1 cellular context compared by ENCODE assay signal in genomic region chr1:180505732-180506335, GRCh38.
TF ChIP-seq lines count a peak whose summit lies in the region.

No MANE protein-coding gene starts in this region.

TF ChIP-seq in K562, 482 proteins besides CTCF, POLR2A, EP300 and RAD21:
- TF ChIP-seq ZNF239 (CRISPR knock-in tag; IDR thresholded peaks at IDR 0.05), result no peak
- TF ChIP-seq, protein P1, sequence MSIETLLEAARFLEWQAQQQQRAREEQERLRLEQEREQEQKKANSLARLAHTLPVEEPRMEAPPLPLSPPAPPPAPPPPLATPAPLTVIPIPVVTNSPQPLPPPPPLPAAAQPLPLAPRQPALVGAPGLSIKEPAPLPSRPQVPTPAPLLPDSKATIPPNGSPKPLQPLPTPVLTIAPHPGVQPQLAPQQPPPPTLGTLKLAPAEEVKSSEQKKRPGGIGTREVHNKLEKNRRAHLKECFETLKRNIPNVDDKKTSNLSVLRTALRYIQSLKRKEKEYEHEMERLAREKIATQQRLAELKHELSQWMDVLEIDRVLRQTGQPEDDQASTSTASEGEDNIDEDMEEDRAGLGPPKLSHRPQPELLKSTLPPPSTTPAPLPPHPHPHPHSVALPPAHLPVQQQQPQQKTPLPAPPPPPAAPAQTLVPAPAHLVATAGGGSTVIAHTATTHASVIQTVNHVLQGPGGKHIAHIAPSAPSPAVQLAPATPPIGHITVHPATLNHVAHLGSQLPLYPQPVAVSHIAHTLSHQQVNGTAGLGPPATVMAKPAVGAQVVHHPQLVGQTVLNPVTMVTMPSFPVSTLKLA (conservative IDR thresholded peaks at IDR 0.05), result no peak
- TF ChIP-seq BCOR (IDR thresholded peaks at IDR 0.05), result no peak
- TF ChIP-seq POLR2B (IDR thresholded peaks at IDR 0.05; ENCODE audit: low read depth, partially characterized antibody), result no peak
- no peak for TF ChIP-seq ZNF124 (CRISPR knock-in tag; IDR thresholded peaks at IDR 0.05)
- no peak for TF ChIP-seq ID3 (CRISPR knock-in tag; IDR thresholded peaks at IDR 0.05)
- TF ChIP-seq ID3 (tag; IDR thresholded peaks at IDR 0.05), result no peak
- no peak for TF ChIP-seq MAFK (IDR thresholded peaks at IDR 0.05; ENCODE audit: low read length)
- peak; percentile 70 for TF ChIP-seq NFIC (IDR thresholded peaks at IDR 0.05)
- no peak for TF ChIP-seq ZNF589 (CRISPR knock-in tag; IDR thresholded peaks at IDR 0.05; ENCODE audit: low read depth)
